7 cellular contexts compared by ENCODE assay signal in the genomic region with DNA sequence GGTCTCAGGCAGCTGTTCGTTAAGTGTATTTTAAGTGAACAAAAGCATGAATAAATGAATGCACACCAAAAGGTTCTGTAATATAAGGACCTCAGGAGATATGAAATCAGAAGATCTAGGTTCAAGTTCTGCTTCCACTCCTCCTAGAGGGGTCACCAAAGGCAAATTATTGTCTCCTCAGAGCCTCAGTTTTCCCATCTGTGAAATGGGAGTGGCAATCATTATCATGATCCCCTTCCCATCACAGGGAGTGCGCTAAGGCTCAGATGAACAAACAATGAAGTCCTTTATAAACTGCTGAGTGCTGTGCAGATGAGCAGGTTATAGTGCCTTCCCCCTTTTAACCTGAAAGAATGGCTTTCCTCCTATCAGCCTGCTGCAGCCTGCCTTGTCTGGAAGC.
"Had no signal": no experiment of that assay in that cellular context is flagged by ENCODE, and none has a peak within 500 bp of the region (broad histone marks: within the 10 kb centered on the region; RNA-seq: fewer than 3 reads in every experiment).

No MANE protein-coding gene starts in this region.

- ATAC-seq: GM23338 had no signal

- DNase-seq: H9, HCEC 1CT, KG1 had no signal

- FAIRE-seq: H1, H54, HTR-8/SVneo had no signal

- H3K4me3 ChIP-seq: GM23338 had no signal

- H3K4me2 ChIP-seq: GM23338 had no signal

- H2AFZ ChIP-seq: GM23338 had no signal
